Comparison of ENCODE assay signal across 8 cellular contexts in the genomic region with DNA sequence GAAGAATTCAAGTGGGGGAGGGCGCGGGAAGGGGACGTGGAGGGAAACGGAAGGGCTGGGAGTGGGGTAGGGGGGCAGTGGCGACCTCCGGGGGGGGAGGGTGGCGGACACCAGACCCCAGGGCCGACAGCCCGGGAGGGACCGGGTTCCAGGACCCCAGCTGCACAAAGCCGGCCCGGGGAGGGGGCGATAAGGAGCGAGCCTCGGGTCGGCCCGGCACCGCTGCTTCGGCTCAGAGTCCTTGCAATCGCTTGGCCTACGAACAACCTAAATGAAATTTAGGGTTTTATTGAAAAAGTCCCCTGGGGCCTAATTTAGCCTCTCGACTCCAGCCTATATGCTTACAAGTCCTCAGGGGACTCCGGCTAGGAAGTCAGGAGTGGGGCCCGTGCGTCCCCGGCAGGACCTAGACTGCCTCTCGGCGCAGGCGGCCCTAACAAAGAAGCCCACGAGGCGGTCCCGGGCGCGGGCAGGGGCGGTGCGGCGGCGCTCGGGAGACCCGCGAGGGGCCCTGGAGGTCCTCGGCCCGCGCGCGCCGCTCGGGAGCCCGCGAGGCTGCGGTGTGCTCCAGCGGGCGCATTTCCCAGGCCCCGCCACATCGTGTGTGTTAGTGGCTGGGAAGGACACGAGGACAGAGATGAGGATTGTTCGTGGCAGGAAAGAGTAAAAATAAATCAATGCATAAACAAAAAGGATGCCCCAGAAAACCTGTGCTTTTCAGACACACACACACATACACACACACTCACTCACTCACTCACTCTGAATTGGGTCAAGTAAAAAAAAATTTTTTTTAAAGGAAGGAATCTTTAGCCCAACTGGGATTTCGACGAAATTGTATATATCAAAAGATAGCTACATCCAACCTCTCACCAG.
DNase-seq lines count a peak whose midpoint lies in the region; ATAC-seq, FAIRE-seq and TF ChIP-seq lines count a peak whose summit lies in the region.

No MANE protein-coding gene starts in this region.

- H3K27ac Mint-ChIP-seq in GM23338, result no peak overlapping the region
- H3K27ac Mint-ChIP-seq in activated CD8-positive, alpha-beta T cell treated with anti-CD3 and anti-CD28 coated beads for 36 hours, result no peak overlapping the region
- peak overlapping the region; percentile 99 for H3K27ac Mint-ChIP-seq in neural progenitor cell

- peaks cover 36% of the 10 kb centered on the region for H3K27me3 Mint-ChIP-seq in GM23338 (ENCODE audit: insufficient read depth, low read depth, poor library complexity)
- H3K27me3 Mint-ChIP-seq in activated CD8-positive, alpha-beta T cell treated with anti-CD3 and anti-CD28 coated beads for 36 hours, result peaks cover 38% of the 10 kb centered on the region
- peaks cover 3% of the 10 kb centered on the region for H3K27me3 Mint-ChIP-seq in neural progenitor cell (ENCODE audit: insufficient read depth, low read depth)

- H3K4me1 ChIP-seq in GM23338 (ENCODE audit: insufficient read depth), result peaks cover 33% of the 10 kb centered on the region
- H3K4me1 ChIP-seq in neural progenitor cell, result peaks cover 51% of the 10 kb centered on the region

- no peak for FAIRE-seq in frontal cortex (lab: Jason Lieb, UNC)

- H3K36me3 Mint-ChIP-seq in GM23338 (ENCODE audit: low read depth), result no peaks in the 10 kb centered on the region
- H3K36me3 Mint-ChIP-seq in activated CD8-positive, alpha-beta T cell treated with anti-CD3 and anti-CD28 coated beads for 36 hours (ENCODE audit: low read depth), result no peaks in the 10 kb centered on the region
- no peaks in the 10 kb centered on the region for H3K36me3 Mint-ChIP-seq in neural progenitor cell

- ATAC-seq in GM23338, result peak; percentile 57
- ATAC-seq in activated CD8-positive, alpha-beta T cell treated with anti-CD3 and anti-CD28 coated beads for 36 hours, result no peak
- no peak for ATAC-seq in GM21515 (IDR thresholded peaks at IDR 0.05; ENCODE audit: unreplicated experiment)

- no peaks in the 10 kb centered on the region for H3K9me3 ChIP-seq in neural progenitor cell (ENCODE audit: low read depth)

- intact Hi-C loops in activated CD8-positive, alpha-beta T cell treated with anti-CD3 and anti-CD28 coated beads for 36 hours (cut with micrococcal nuclease), result loop anchor here (10.0 kb wide), 3 partner anchors 269 to 519 kb away; partner anchors contain the start of gene MAML3

- H3K36me3 ChIP-seq in GM23338 (ENCODE audit: insufficient read depth) (no peaks in the 10 kb centered on the region), neural progenitor cell (no peaks in the 10 kb centered on the region)

- H3K4me3 Mint-ChIP-seq in GM23338 (peak overlapping the region; percentile 77), neural progenitor cell (peak overlapping the region; percentile 78)
- H3K4me3 Mint-ChIP-seq in activated CD8-positive, alpha-beta T cell treated with anti-CD3 and anti-CD28 coated beads for 36 hours, result peak overlapping the region; percentile 60

- no peaks in the 10 kb centered on the region for H3K9me2 ChIP-seq in GM23338 (ENCODE audit: insufficient read depth)

- H2AFZ ChIP-seq in GM23338, result peak overlapping the region; percentile 90
- peak overlapping the region; percentile 52 for H2AFZ ChIP-seq in neural progenitor cell (replicated peaks)

- peaks cover 33% of the 10 kb centered on the region for H3K27me3 ChIP-seq in GM23338 (ENCODE audit: insufficient read depth)
- no peaks in the 10 kb centered on the region for H3K27me3 ChIP-seq in neural progenitor cell

- H3K27ac ChIP-seq in GM23338 (ENCODE audit: low read depth) (no peak overlapping the region), neural progenitor cell (peak overlapping the region; percentile 78)

- H3K4me2 ChIP-seq in GM23338 (peak overlapping the region; percentile 97), neural progenitor cell (peak overlapping the region; percentile 73)

- TF ChIP-seq CTCF in GM23338 (conservative IDR thresholded peaks at IDR 0.05; ENCODE audit: low read depth in 2 of 2), result no peak
- no peak for TF ChIP-seq CTCF in activated CD8-positive, alpha-beta T cell treated with anti-CD3 and anti-CD28 coated beads for 36 hours (IDR thresholded peaks at IDR 0.05)
- TF ChIP-seq CTCF in neural progenitor cell (IDR thresholded peaks at IDR 0.05), result no peak

- peaks cover 29% of the 10 kb centered on the region for H3K4me1 Mint-ChIP-seq in GM23338
- peaks cover 16% of the 10 kb centered on the region for H3K4me1 Mint-ChIP-seq in activated CD8-positive, alpha-beta T cell treated with anti-CD3 and anti-CD28 coated beads for 36 hours (ENCODE audit: low read depth)
- peaks cover 57% of the 10 kb centered on the region for H3K4me1 Mint-ChIP-seq in neural progenitor cell

- H3K9me3 Mint-ChIP-seq in GM23338 (no peaks in the 10 kb centered on the region), neural progenitor cell (peaks cover 2% of the 10 kb centered on the region)
- no peaks in the 10 kb centered on the region for H3K9me3 Mint-ChIP-seq in activated CD8-positive, alpha-beta T cell treated with anti-CD3 and anti-CD28 coated beads for 36 hours

- POLR2A ChIA-PET in activated CD8-positive, alpha-beta T cell treated with anti-CD3 and anti-CD28 coated beads for 36 hours (lab: Charles Lee), result interaction anchor here (0.8 kb wide), 1 partner anchor 116 kb away, joined by 3 read pairs; no protein-coding TSS in a partner anchor

- CTCF ChIA-PET in activated CD8-positive, alpha-beta T cell treated with anti-CD3 and anti-CD28 coated beads for 36 hours (lab: Charles Lee), result interaction anchor here (0.5 to 3.3 kb wide), 9 partner anchors 21 to 624 kb away, joined by 3 to 11 read pairs (median 6); no protein-coding TSS in a partner anchor

- no peaks in the 10 kb centered on the region for H3K79me2 ChIP-seq in GM23338 (replicated peaks; ENCODE audit: insufficient read depth)
- no peaks in the 10 kb centered on the region for H3K79me2 ChIP-seq in neural progenitor cell (ENCODE audit: low read depth)

- H4K20me1 ChIP-seq in GM23338 (replicated peaks; ENCODE audit: insufficient read depth) (no peaks in the 10 kb centered on the region), neural progenitor cell (ENCODE audit: low read depth) (no peaks in the 10 kb centered on the region)

- peak overlapping the region; percentile 79 for H3K4me3 ChIP-seq in GM23338
- peak overlapping the region; percentile 43 for H3K4me3 ChIP-seq in neural progenitor cell

- peak; percentile 66 for DNase-seq in GM23338 (ENCODE audit: low spot score)
- peak; percentile 13 for DNase-seq in activated CD8-positive, alpha-beta T cell treated with anti-CD3 and anti-CD28 coated beads for 36 hours
- peak; percentile 43 to 62 for DNase-seq in frontal cortex (ENCODE audit: low spot score in 2 of 2)
- DNase-seq in neural progenitor cell (ENCODE audit: low spot score), result peak; percentile 78
- no peak for DNase-seq in GM19240 (ENCODE audit: insufficient read length, low spot score)
- DNase-seq in activated gamma-delta T cell (lab: John Stamatoyannopoulos, UW), result no peak
- DNase-seq in NOMO-1 treated with DMSO at 0.1 percent for 48 hours (lab: John Stamatoyannopoulos, UW; ENCODE audit: unreplicated experiment), result no peak

- H3F3A ChIP-seq in GM23338 (replicated peaks; ENCODE audit: low read depth), result no peaks in the 10 kb centered on the region
- H3F3A ChIP-seq in neural progenitor cell (ENCODE audit: low read depth), result peaks cover 44% of the 10 kb centered on the region

- no peak overlapping the region for H3K9ac ChIP-seq in neural progenitor cell

TF ChIP-seq in GM23338, 12 proteins besides CTCF, POLR2A, EP300 and RAD21:
- TF ChIP-seq JUNB (IDR thresholded peaks at IDR 0.05; ENCODE audit: unreplicated experiment) (no peak), ZNF331 (CRISPR knock-in tag; IDR thresholded peaks at IDR 0.05; ENCODE audit: low read depth) (no peak), EZH2phosphoT487 (IDR thresholded peaks at IDR 0.05; ENCODE audit: unreplicated experiment) (no peak)
TF ChIP-seq in GM23338: peak in this region for 0.

Comparison
In these comparisons a context has a peak if more than half of its experiments do, and no peak if none do; other contexts are left out.
1. DNase-seq: peak in GM23338 (single experiment), activated CD8-positive, alpha-beta T cell treated with anti-CD3 and anti-CD28 coated beads for 36 hours (single experiment), frontal cortex (2 of 2) and neural progenitor cell (single experiment); none in GM19240 (single experiment), activated gamma-delta T cell (single experiment) and NOMO-1 treated with DMSO at 0.1 percent for 48 hours (single experiment).
2. Peak in every context shown above with its lines, with median percentiles within 50 percentile points of each other: H3K4me3 Mint-ChIP-seq.